Comparison of ENCODE assay signal across 23 cellular contexts in the genomic region with DNA sequence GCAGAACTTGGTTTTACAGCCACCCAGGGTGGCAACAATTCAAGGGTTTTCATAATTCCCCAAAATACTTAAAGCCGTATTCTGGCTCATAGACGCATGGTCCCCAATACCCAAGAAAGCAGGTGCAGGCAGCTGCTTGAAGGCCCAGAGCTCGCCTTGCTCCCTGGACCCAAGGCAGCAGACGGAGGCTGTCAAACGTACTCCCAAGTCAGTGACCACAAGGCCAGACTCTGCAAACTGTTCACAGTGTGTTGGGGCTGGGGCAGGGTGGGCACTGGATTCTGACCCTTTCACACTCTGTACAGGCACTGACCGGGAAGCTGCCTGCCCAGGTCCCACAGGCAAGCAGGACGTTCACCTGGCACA.
"Had no signal": no experiment of that assay in that cellular context is flagged by ENCODE, and none has a peak within 500 bp of the region (broad histone marks: within the 10 kb centered on the region; RNA-seq: fewer than 3 reads in every experiment).

No MANE protein-coding gene starts in this region.

- FAIRE-seq: colon had no signal

- H3K27ac ChIP-seq: breast epithelium, right lobe of liver, thoracic aorta had no signal

- H3K36me3 ChIP-seq: breast epithelium, thoracic aorta had no signal

- H3K9me3 ChIP-seq: breast epithelium, gastrocnemius medialis, right lobe of liver, thoracic aorta had no signal

- DNase-seq: activated B cell treated with CpG ODN at 0.5 μM for 24 hours; activated CD4-positive, alpha-beta T cell treated with anti-CD3 and anti-CD28 coated beads, Interleukin-2, amount 50 U/mL, for 1 hour; activated CD8-positive, alpha-beta memory T cell treated with anti-CD3 and anti-CD28 coated beads, Interleukin-2, amount 10 ng/mL, durations not matched to agents 7 days and 5 days; activated CD8-positive, alpha-beta T cell treated with anti-CD3 and anti-CD28 coated beads, Interleukin-2, amount 10 ng/mL, durations not matched to agents 7 days and 5 days; activated naive CD8-positive, alpha-beta T cell treated with anti-CD3 and anti-CD28 coated beads, Interleukin-2, amount 50 U/mL, for 24 hours; activated T-cell treated with anti-CD3 and anti-CD28 coated beads, Interleukin-2, amount 50 U/mL, for 48 hours; amygdala; dermis blood vessel endothelial cell; effector memory CD4-positive, alpha-beta T cell; erythroblast; gastrocnemius medialis; glutamatergic neuron; islet precursor cell; left cardiac atrium; naive B cell; posterior cingulate gyrus; right lobe of liver; stimulated activated CD4-positive, alpha-beta T cell treated with anti-CD3 and anti-CD28 coated beads, Interleukin-2, amount 100 ng/mL, for 48 hours; stimulated activated naive CD4-positive, alpha-beta T cell treated with Interleukin-2 at 50 U/mL for 16 hours; T-cell had no signal

- H3K4me3 ChIP-seq: breast epithelium, gastrocnemius medialis, right lobe of liver, thoracic aorta had no signal

- H3K27me3 ChIP-seq: breast epithelium, gastrocnemius medialis, right lobe of liver had no signal

- H3K4me1 ChIP-seq: right lobe of liver had no signal

- ATAC-seq: activated CD8-positive, alpha-beta memory T cell treated with anti-CD3 and anti-CD28 coated beads, Interleukin-2, amount 10 ng/mL, durations not matched to agents 7 days and 5 days; activated CD8-positive, alpha-beta T cell treated with anti-CD3 and anti-CD28 coated beads, Interleukin-2, amount 10 ng/mL, durations not matched to agents 7 days and 5 days; activated naive CD8-positive, alpha-beta T cell treated with anti-CD3 and anti-CD28 coated beads, Interleukin-2, amount 50 U/mL, for 24 hours; right lobe of liver; T-cell had no signal
